In genomic region chr10:43605850-43606322, GRCh38 we compare ENCODE assay signal across 1 cellular context.
TF ChIP-seq lines count a peak whose summit lies in the region.

No MANE protein-coding gene starts in this region.

TF ChIP-seq in GM12878, 131 proteins besides CTCF, POLR2A, EP300 and RAD21 (continued from another document):
- TF ChIP-seq ATF2 (IDR thresholded peaks at IDR 0.05; ENCODE audit: low read length) (no peak), ZBED1 (IDR thresholded peaks at IDR 0.05; ENCODE audit: borderline replicate concordance) (no peak), ETV6 (conservative IDR thresholded peaks at IDR 0.05 in 1 of 2, IDR thresholded peaks at IDR 0.05 in 1 of 2; ENCODE audit: borderline replicate concordance in 1 of 2, low read depth in 1 of 2) (no peak), ASH2L (IDR thresholded peaks at IDR 0.05; ENCODE audit: borderline replicate concordance, low read depth) (no peak), SP1 (IDR thresholded peaks at IDR 0.05; ENCODE audit: low read depth, low read length) (no peak), ZNF274 (IDR thresholded peaks at IDR 0.05; ENCODE audit: insufficient read depth, insufficient read length) (no peak), HCFC1 (IDR thresholded peaks at IDR 0.05; ENCODE audit: low read length) (no peak), KLF5 (IDR thresholded peaks at IDR 0.05; ENCODE audit: partially characterized antibody) (no peak), BCLAF1 (IDR thresholded peaks at IDR 0.05) (no peak), ZNF24 (IDR thresholded peaks at IDR 0.05) (no peak), HDAC2 (IDR thresholded peaks at IDR 0.05) (no peak), ZSCAN29 (IDR thresholded peaks at IDR 0.05) (no peak), HDAC6 (IDR thresholded peaks at IDR 0.05; ENCODE audit: unreplicated experiment) (no peak), RBBP5 (conservative IDR thresholded peaks at IDR 0.05) (no peak), ZNF217 (IDR thresholded peaks at IDR 0.05) (no peak)
- TF ChIP-seq, protein P1, sequence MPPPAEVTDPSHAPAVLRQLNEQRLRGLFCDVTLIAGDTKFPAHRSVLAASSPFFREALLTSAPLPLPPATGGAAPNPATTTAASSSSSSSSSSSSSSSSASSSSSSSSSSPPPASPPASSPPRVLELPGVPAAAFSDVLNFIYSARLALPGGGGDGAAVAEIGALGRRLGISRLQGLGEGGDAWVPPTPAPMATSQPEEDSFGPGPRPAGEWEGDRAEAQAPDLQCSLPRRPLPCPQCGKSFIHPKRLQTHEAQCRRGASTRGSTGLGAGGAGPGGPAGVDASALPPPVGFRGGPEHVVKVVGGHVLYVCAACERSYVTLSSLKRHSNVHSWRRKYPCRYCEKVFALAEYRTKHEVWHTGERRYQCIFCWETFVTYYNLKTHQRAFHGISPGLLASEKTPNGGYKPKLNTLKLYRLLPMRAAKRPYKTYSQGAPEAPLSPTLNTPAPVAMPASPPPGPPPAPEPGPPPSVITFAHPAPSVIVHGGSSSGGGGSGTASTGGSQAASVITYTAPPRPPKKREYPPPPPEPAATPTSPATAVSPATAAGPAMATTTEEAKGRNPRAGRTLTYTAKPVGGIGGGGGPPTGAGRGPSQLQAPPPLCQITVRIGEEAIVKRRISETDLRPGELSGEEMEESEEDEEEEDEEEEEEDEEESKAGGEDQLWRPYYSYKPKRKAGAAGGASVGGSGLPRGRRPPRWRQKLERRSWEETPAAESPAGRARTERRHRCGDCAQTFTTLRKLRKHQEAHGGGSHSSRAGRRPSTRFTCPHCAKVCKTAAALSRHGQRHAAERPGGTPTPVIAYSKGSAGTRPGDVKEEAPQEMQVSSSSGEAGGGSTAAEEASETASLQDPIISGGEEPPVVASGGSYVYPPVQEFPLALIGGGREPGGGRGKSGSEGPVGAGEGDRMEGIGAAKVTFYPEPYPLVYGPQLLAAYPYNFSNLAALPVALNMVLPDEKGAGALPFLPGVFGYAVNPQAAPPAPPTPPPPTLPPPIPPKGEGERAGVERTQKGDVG (CRISPR knock-in tag; IDR thresholded peaks at IDR 0.05): no peak
- TF ChIP-seq, protein P2, sequence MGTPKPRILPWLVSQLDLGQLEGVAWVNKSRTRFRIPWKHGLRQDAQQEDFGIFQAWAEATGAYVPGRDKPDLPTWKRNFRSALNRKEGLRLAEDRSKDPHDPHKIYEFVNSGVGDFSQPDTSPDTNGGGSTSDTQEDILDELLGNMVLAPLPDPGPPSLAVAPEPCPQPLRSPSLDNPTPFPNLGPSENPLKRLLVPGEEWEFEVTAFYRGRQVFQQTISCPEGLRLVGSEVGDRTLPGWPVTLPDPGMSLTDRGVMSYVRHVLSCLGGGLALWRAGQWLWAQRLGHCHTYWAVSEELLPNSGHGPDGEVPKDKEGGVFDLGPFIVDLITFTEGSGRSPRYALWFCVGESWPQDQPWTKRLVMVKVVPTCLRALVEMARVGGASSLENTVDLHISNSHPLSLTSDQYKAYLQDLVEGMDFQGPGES (IDR thresholded peaks at IDR 0.05): no peak
TF ChIP-seq in GM12878: peak in this region for 0.
